Comparison of ENCODE assay signal across 11 cellular contexts in genomic region chr10:1240341-1240775, GRCh38.
DNase-seq lines count a peak whose midpoint lies in the region; ATAC-seq and TF ChIP-seq lines count a peak whose summit lies in the region.
"Had no signal": no experiment of that assay in that cellular context is flagged by ENCODE, and none has a peak within 500 bp of the region (broad histone marks: within the 10 kb centered on the region; RNA-seq: fewer than 3 reads in every experiment).

No MANE protein-coding gene starts in this region.

- H3K36me3 ChIP-seq in right lobe of liver = no peaks in the 10 kb centered on the region

- POLR2A ChIA-PET in activated CD8-positive, alpha-beta T cell treated with anti-CD3 and anti-CD28 coated beads, Interleukin-2, amount 10 ng/mL, durations not matched to agents 7 days and 5 days (lab: Charles Lee) = no interaction called here

- TF ChIP-seq CTCF in right lobe of liver (IDR thresholded peaks at IDR 0.05) = no peak

- WGBS in right lobe of liver (ENCODE audit: insufficient coverage, low coverage, low lambda C conversion rate, missing lambda C conversion rate) = 16% methylated on average over 6 of the region's 8 CpGs

- H3K4me3 ChIP-seq in right lobe of liver = no peak overlapping the region

- peak overlapping the region; percentile 26 for H3K4me3 Mint-ChIP-seq in stimulated activated naive CD8-positive, alpha-beta T cell treated with anti-CD3 and anti-CD28 coated beads, Interleukin-15, Interleukin-2, amounts not matched to agents 100 ng/mL and 50 ng/mL, for 24 hours
- peak overlapping the region; percentile 64 for H3K4me3 Mint-ChIP-seq in activated CD8-positive, alpha-beta T cell treated with anti-CD3 and anti-CD28 coated beads, Interleukin-2, amount 10 ng/mL, durations not matched to agents 7 days and 5 days

- no peaks in the 10 kb centered on the region for H3K4me1 ChIP-seq in right lobe of liver

- H3K27me3 Mint-ChIP-seq in stimulated activated naive CD8-positive, alpha-beta T cell treated with anti-CD3 and anti-CD28 coated beads, Interleukin-15, Interleukin-2, amounts not matched to agents 100 ng/mL and 50 ng/mL, for 24 hours = peaks cover 13% of the 10 kb centered on the region
- H3K27me3 Mint-ChIP-seq in activated CD8-positive, alpha-beta T cell treated with anti-CD3 and anti-CD28 coated beads, Interleukin-2, amount 10 ng/mL, durations not matched to agents 7 days and 5 days (ENCODE audit: low read depth) = peaks cover 5% of the 10 kb centered on the region

- TF ChIP-seq POLR2A in right lobe of liver (IDR thresholded peaks at IDR 0.05) = no peak

- no peaks in the 10 kb centered on the region for H3K9me3 ChIP-seq in right lobe of liver

- DNase-seq in stimulated activated naive CD8-positive, alpha-beta T cell treated with anti-CD3 and anti-CD28 coated beads, Interleukin-15, Interleukin-2, amounts not matched to agents 100 U/mL and 50 U/mL, for 24 hours = no peak
- DNase-seq in activated CD8-positive, alpha-beta T cell treated with anti-CD3 and anti-CD28 coated beads, Interleukin-2, amount 10 ng/mL, durations not matched to agents 7 days and 5 days = peak; percentile 62
- DNase-seq in right lobe of liver (no peak), DMS79 treated with DMSO at 0.1 percent for 48 hours (lab: John Stamatoyannopoulos, UW) (no peak)
- DNase-seq: activated CD4-positive, alpha-beta T cell treated with anti-CD3 and anti-CD28 coated beads, Interleukin-2, amount 50 U/mL, for 1 hour; NCI-H748 treated with DMSO at 0.1 percent for 48 hours; stimulated activated CD4-positive, alpha-beta T cell treated with anti-CD3 and anti-CD28 coated beads, Interleukin-2, amount 100 ng/mL, for 24 hours had no signal

- H3K9me3 Mint-ChIP-seq in stimulated activated naive CD8-positive, alpha-beta T cell treated with anti-CD3 and anti-CD28 coated beads, Interleukin-15, Interleukin-2, amounts not matched to agents 100 ng/mL and 50 ng/mL, for 24 hours = peaks cover 4% of the 10 kb centered on the region
- no peaks in the 10 kb centered on the region for H3K9me3 Mint-ChIP-seq in activated CD8-positive, alpha-beta T cell treated with anti-CD3 and anti-CD28 coated beads, Interleukin-2, amount 10 ng/mL, durations not matched to agents 7 days and 5 days (ENCODE audit: insufficient read depth)

- no peaks in the 10 kb centered on the region for H3K27me3 ChIP-seq in right lobe of liver

- no peak for ATAC-seq in stimulated activated naive CD8-positive, alpha-beta T cell treated with anti-CD3 and anti-CD28 coated beads, Interleukin-15, Interleukin-2, amounts not matched to agents 100 U/mL and 50 U/mL, for 24 hours
- ATAC-seq in activated CD8-positive, alpha-beta T cell treated with anti-CD3 and anti-CD28 coated beads, Interleukin-2, amount 10 ng/mL, durations not matched to agents 7 days and 5 days = peak; percentile 93
- ATAC-seq in right lobe of liver = peak; percentile 18 to 62 (median 54)
- no peak for ATAC-seq in GM18868 (IDR thresholded peaks at IDR 0.05; ENCODE audit: unreplicated experiment)
- ATAC-seq in HG03135 (IDR thresholded peaks at IDR 0.05; ENCODE audit: unreplicated experiment) = no peak
- ATAC-seq in GM18873 (IDR thresholded peaks at IDR 0.05; ENCODE audit: low FRiP score, unreplicated experiment) = no peak

- intact Hi-C loops in right lobe of liver (cut with DNase I) = no loop called here

- H3K4me1 Mint-ChIP-seq in stimulated activated naive CD8-positive, alpha-beta T cell treated with anti-CD3 and anti-CD28 coated beads, Interleukin-15, Interleukin-2, amounts not matched to agents 100 ng/mL and 50 ng/mL, for 24 hours (ENCODE audit: low read depth) = peaks cover 7% of the 10 kb centered on the region
- H3K4me1 Mint-ChIP-seq in activated CD8-positive, alpha-beta T cell treated with anti-CD3 and anti-CD28 coated beads, Interleukin-2, amount 10 ng/mL, durations not matched to agents 7 days and 5 days (ENCODE audit: low read depth) = peaks cover 16% of the 10 kb centered on the region

- CTCF ChIA-PET in activated CD8-positive, alpha-beta T cell treated with anti-CD3 and anti-CD28 coated beads, Interleukin-2, amount 10 ng/mL, durations not matched to agents 7 days and 5 days (lab: Charles Lee) = no interaction called here

- H3K36me3 Mint-ChIP-seq in stimulated activated naive CD8-positive, alpha-beta T cell treated with anti-CD3 and anti-CD28 coated beads, Interleukin-15, Interleukin-2, amounts not matched to agents 100 ng/mL and 50 ng/mL, for 24 hours (ENCODE audit: low read depth) = no peaks in the 10 kb centered on the region
- no peaks in the 10 kb centered on the region for H3K36me3 Mint-ChIP-seq in activated CD8-positive, alpha-beta T cell treated with anti-CD3 and anti-CD28 coated beads, Interleukin-2, amount 10 ng/mL, durations not matched to agents 7 days and 5 days (ENCODE audit: low read depth)

- peak overlapping the region; percentile 70 for H3K27ac Mint-ChIP-seq in stimulated activated naive CD8-positive, alpha-beta T cell treated with anti-CD3 and anti-CD28 coated beads, Interleukin-15, Interleukin-2, amounts not matched to agents 100 ng/mL and 50 ng/mL, for 24 hours
- H3K27ac Mint-ChIP-seq in activated CD8-positive, alpha-beta T cell treated with anti-CD3 and anti-CD28 coated beads, Interleukin-2, amount 10 ng/mL, durations not matched to agents 7 days and 5 days = peak overlapping the region; percentile 88

- H3K27ac ChIP-seq in right lobe of liver = no peak overlapping the region

Comparison
In these comparisons a context has a peak if more than half of its experiments do, and no peak if none do; other contexts are left out.
1. ATAC-seq: peak in activated CD8-positive, alpha-beta T cell treated with anti-CD3 and anti-CD28 coated beads, Interleukin-2, amount 10 ng/mL, durations not matched to agents 7 days and 5 days (single experiment) and right lobe of liver (4 of 4); none in stimulated activated naive CD8-positive, alpha-beta T cell treated with anti-CD3 and anti-CD28 coated beads, Interleukin-15, Interleukin-2, amounts not matched to agents 100 U/mL and 50 U/mL, for 24 hours (single experiment), GM18868 (single experiment), HG03135 (single experiment) and GM18873 (single experiment).